ENCODE assay signal across 8 cellular contexts in the genomic region with DNA sequence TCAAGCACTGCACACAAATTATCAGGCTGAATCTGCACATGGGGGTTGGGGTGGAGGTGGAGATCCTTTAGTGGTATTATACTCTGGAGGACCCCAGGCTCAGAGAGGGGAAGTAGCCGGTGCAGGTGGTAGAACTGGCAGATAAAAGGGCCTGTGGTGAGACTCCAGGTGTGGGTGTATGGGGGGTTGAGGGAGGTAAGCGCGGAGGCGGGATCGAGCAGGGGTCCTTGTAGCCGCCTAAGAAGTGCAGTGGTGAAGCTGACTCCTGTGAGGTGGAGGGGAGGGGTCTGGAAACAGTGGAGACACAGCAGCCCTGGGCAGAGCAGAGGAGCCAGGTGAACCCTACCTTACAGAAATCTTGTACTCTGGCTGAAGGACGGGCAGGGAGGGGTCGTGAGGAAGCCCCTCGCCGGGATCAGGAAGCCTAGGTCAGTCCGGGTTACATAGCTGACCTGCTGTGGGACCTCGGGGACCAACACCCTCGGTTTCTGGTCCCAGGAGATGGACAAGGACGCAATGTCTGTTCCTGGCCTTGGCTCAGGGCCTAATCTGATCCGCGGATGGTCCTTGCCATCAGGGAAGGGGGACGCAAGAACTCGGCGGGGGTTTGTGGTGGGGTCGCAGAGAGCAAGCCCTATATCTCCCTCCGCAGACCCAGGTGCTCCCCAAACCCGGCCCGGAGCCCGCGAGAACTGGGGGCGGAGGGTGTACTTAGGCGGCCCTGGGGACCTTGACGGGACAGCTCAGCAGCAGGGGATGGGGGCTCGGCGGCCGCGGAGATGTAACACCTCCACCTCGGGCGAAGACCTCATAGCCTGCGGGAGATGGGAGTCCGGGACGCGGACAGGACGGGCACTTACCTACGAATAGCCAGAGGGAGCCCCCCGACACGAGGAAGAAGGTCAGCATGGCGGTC. TPM values are rescaled to one million over a fixed set of nuclear protein-coding genes. Genes with fewer than 3 reads are reported as not detected.
A peak's percentile ranks its signal among the peaks of the same experiment; 100 is the strongest.
DNase-seq lines count a peak whose midpoint lies in the region; ATAC-seq and TF ChIP-seq lines count a peak whose summit lies in the region.

No MANE protein-coding gene starts in this region.

- no peak for DNase-seq in BE2C
- DNase-seq in NT2/D1 (ENCODE audit: low read depth, low spot score) = no peak
- peak in 1 of 10 donors; percentile 57 for DNase-seq in naive thymus-derived CD8-positive, alpha-beta T cell
- DNase-seq in dermis blood vessel endothelial cell = no peak
- no peak for DNase-seq in SJCRH30

- peaks cover 14 to 31% (median 26%) of the 10 kb centered on the region in 4 donors for H3K4me1 Mint-ChIP-seq in naive thymus-derived CD8-positive, alpha-beta T cell

- H3K4me3 Mint-ChIP-seq in naive thymus-derived CD8-positive, alpha-beta T cell = peak overlapping the region; percentile 74 to 89 (median 80)

- H3K9me3 ChIP-seq in BE2C (no peaks in the 10 kb centered on the region), NT2/D1 (ENCODE audit: insufficient read depth, low read length) (no peaks in the 10 kb centered on the region), duodenal mucosa (ENCODE audit: control insufficient read depth in 1 of 2, low read length in 2 of 2) (no peaks in the 10 kb centered on the region), SJCRH30 (replicated peaks) (no peaks in the 10 kb centered on the region)

- H3K27me3 Mint-ChIP-seq in naive thymus-derived CD8-positive, alpha-beta T cell = peaks cover 3 to 22% (median 20%) of the 10 kb centered on the region in 5 donors

- H3K9ac ChIP-seq in NT2/D1 (ENCODE audit: insufficient read length, low read depth) (peak overlapping the region; percentile 61), duodenal mucosa (ENCODE audit: low read depth in 1 of 2, low read length in 2 of 2) (peak overlapping the region; percentile 26 to 32)

- H3K9me3 Mint-ChIP-seq in naive thymus-derived CD8-positive, alpha-beta T cell = no peaks in the 10 kb centered on the region

- no peak for TF ChIP-seq CTCF in BE2C (IDR thresholded peaks at IDR 0.05; ENCODE audit: low read depth, low read length)

- ATAC-seq in naive thymus-derived CD8-positive, alpha-beta T cell = peak; percentile 23 to 25
- ATAC-seq in HG03439 (IDR thresholded peaks at IDR 0.05; ENCODE audit: unreplicated experiment) (no peak), GM18868 (IDR thresholded peaks at IDR 0.05; ENCODE audit: unreplicated experiment) (no peak)

- no peaks in the 10 kb centered on the region for H3K36me3 ChIP-seq in BE2C
- no peaks in the 10 kb centered on the region for H3K36me3 ChIP-seq in NT2/D1 (ENCODE audit: insufficient read depth, insufficient read length, low read length)
- no peaks in the 10 kb centered on the region for H3K36me3 ChIP-seq in duodenal mucosa (ENCODE audit: control insufficient read depth in 1 of 2, insufficient read depth in 2 of 2, low read length in 2 of 2)
- H3K36me3 ChIP-seq in SJCRH30 = no peaks in the 10 kb centered on the region

- POLR2A ChIA-PET in naive thymus-derived CD8-positive, alpha-beta T cell (lab: Charles Lee) = interaction anchor here (0.8 kb wide), 1 partner anchor 9 kb away, joined by 4 read pairs; no protein-coding TSS in a partner anchor

- H3K4me3 ChIP-seq in BE2C (ENCODE audit: low read depth, low read length) (peak overlapping the region; percentile 63), NT2/D1 (ENCODE audit: insufficient read length, low read depth) (peak overlapping the region; percentile 37), duodenal mucosa (ENCODE audit: low read depth in 1 of 2, low read length in 2 of 2) (peak overlapping the region; percentile 55 to 65), SJCRH30 (no peak overlapping the region)

- H3K27me3 ChIP-seq in BE2C (peaks cover 10% of the 10 kb centered on the region), NT2/D1 (ENCODE audit: insufficient read depth, insufficient read length) (peaks cover 36% of the 10 kb centered on the region), duodenal mucosa (ENCODE audit: control insufficient read depth in 1 of 2, insufficient read depth in 2 of 2, low read length in 2 of 2) (peaks cover 9 to 14% of the 10 kb centered on the region in 2 donors), SJCRH30 (no peaks in the 10 kb centered on the region)

- H3K36me3 Mint-ChIP-seq in naive thymus-derived CD8-positive, alpha-beta T cell = no peaks in the 10 kb centered on the region

- peak overlapping the region in 4 of 10 donors; percentile 23 to 90 (median 36) for H3K27ac Mint-ChIP-seq in naive thymus-derived CD8-positive, alpha-beta T cell

- H3K27ac ChIP-seq in duodenal mucosa (ENCODE audit: low read depth, low read length) (no peak overlapping the region), SJCRH30 (no peak overlapping the region)

- H3K4me1 ChIP-seq in BE2C (no peaks in the 10 kb centered on the region), NT2/D1 (ENCODE audit: insufficient read depth, insufficient read length) (peaks cover 5% of the 10 kb centered on the region), duodenal mucosa (ENCODE audit: control insufficient read depth in 1 of 2, insufficient read depth in 2 of 2, low read length in 2 of 2) (peaks cover 13 to 24% of the 10 kb centered on the region in 2 donors), SJCRH30 (no peaks in the 10 kb centered on the region)

RNA-seq across cellular contexts. Expression of a gene that starts 0.6 kb away (rescaled TPM):
- 1.9 TPM for polyA plus RNA-seq in BE2C (2012; ENCODE audit: insufficient read depth, insufficient read length, low read depth)
- total RNA-seq in naive thymus-derived CD8-positive, alpha-beta T cell = 10 to 100 TPM; 40.0 to 41.8 TPM
- polyA plus RNA-seq in naive thymus-derived CD8-positive, alpha-beta T cell = 10 to 100 TPM; 11.4 to 16.5 (median 14.0) TPM
- total RNA-seq in dermis blood vessel endothelial cell = 0.09 and 0.17 TPM in 2 replicates
- total RNA-seq in SJCRH30 (2014; rRNA removed; shearing (Covaris generic)) = not detected in 2 replicates

RNA-seq across cellular contexts. Expression of a gene that starts 49.6 kb away (rescaled TPM):
- not detected for polyA plus RNA-seq in BE2C (2012; ENCODE audit: insufficient read depth, insufficient read length, low read depth)
- total RNA-seq in naive thymus-derived CD8-positive, alpha-beta T cell = not detected
- not detected for polyA plus RNA-seq in naive thymus-derived CD8-positive, alpha-beta T cell
- total RNA-seq in dermis blood vessel endothelial cell = not detected in 2 replicates
- not detected in 2 replicates for total RNA-seq in SJCRH30 (2014; rRNA removed; shearing (Covaris generic))

Comparison
In these comparisons a context has a peak if more than half of its experiments do, and no peak if none do; other contexts are left out.
1. ATAC-seq: peak in naive thymus-derived CD8-positive, alpha-beta T cell (2 of 2); none in HG03439 (single experiment) and GM18868 (single experiment).
2. RNA of a gene that starts 0.6 kb away (total RNA-seq): 40.0 to 41.8 TPM in naive thymus-derived CD8-positive, alpha-beta T cell; 0.09 to 0.17 TPM in dermis blood vessel endothelial cell and not detected in SJCRH30; every median in the first group is over 10 times any median in the second.